11 cellular contexts compared by ENCODE assay signal in genomic region chr1:23122023-23122738, GRCh38. TPM values are rescaled to one million over a fixed set of nuclear protein-coding genes. Genes with fewer than 3 reads are reported as not detected.
DNase-seq lines count a peak whose midpoint lies in the region; ATAC-seq, FAIRE-seq and TF ChIP-seq lines count a peak whose summit lies in the region.
"Had no signal": no experiment of that assay in that cellular context is flagged by ENCODE, and none has a peak within 500 bp of the region (broad histone marks: within the 10 kb centered on the region; RNA-seq: fewer than 3 reads in every experiment).

No MANE protein-coding gene starts in this region.

- peaks cover 93% of the 10 kb centered on the region for H3K79me2 ChIP-seq in hepatocyte

- no peak overlapping the region for H3K4me3 ChIP-seq in H7 (ENCODE audit: insufficient read depth, low read depth, low read length)
- H3K4me3 ChIP-seq in hepatocyte, result no peak overlapping the region
- H3K4me3 ChIP-seq in small intestine (ENCODE audit: low read depth in 1 of 2, low read length in 2 of 2), result no peak overlapping the region
- H3K4me3 ChIP-seq: psoas muscle, upper lobe of left lung had no signal

- no peak for ATAC-seq in GM18502 (IDR thresholded peaks at IDR 0.05; ENCODE audit: poor library complexity, unreplicated experiment)
- ATAC-seq in activated T-cell treated with anti-CD3 and anti-CD28 coated beads, Interleukin-2, amount 50 U/mL, for 4 hours, result no peak

- H3K36me3 ChIP-seq in H7 (replicated peaks; ENCODE audit: control insufficient read depth, insufficient read depth, low read length), result no peaks in the 10 kb centered on the region
- H3K36me3 ChIP-seq in hepatocyte (replicated peaks; ENCODE audit: insufficient read depth, low read depth), result no peaks in the 10 kb centered on the region
- H3K36me3 ChIP-seq in small intestine (ENCODE audit: control insufficient read depth in 2 of 2, insufficient read depth in 2 of 2, low read length in 2 of 2), result no peaks in the 10 kb centered on the region
- H3K36me3 ChIP-seq: upper lobe of left lung had no signal

- H3K27ac ChIP-seq in hepatocyte (peak overlapping the region; percentile 4), small intestine (ENCODE audit: low read depth in 1 of 2, low read length in 1 of 2) (peak overlapping the region in 1 of 2 donors; percentile 63)
- H3K27ac ChIP-seq: psoas muscle had no signal

- WGBS in hepatocyte (ENCODE audit: low lambda C conversion rate, missing lambda C conversion rate), result 32% methylated on average over 4 of the region's 4 CpGs
- WGBS in small intestine, 3 donors, result 12 to 20% (median 14%) methylated on average over 4 of the region's 4 CpGs

- peaks cover 21% of the 10 kb centered on the region for H3K4me1 ChIP-seq in hepatocyte (ENCODE audit: insufficient read depth)
- H3K4me1 ChIP-seq in small intestine (ENCODE audit: control insufficient read depth in 2 of 2, insufficient read depth in 1 of 2, low read depth in 1 of 2, low read length in 1 of 2), result peaks cover 4 to 30% of the 10 kb centered on the region in 2 donors

- no peaks in the 10 kb centered on the region for H3K9me3 Mint-ChIP-seq in activated T-cell treated with anti-CD3 and anti-CD28 coated beads, Interleukin-2, amount 50 U/mL, for 4 hours

- no peak overlapping the region for H2AFZ ChIP-seq in hepatocyte

- no peaks in the 10 kb centered on the region for H3K27me3 ChIP-seq in H7 (ENCODE audit: control insufficient read depth, insufficient read depth, low read length)
- no peaks in the 10 kb centered on the region for H3K27me3 ChIP-seq in hepatocyte
- H3K27me3 ChIP-seq in small intestine (ENCODE audit: control insufficient read depth in 2 of 2, insufficient read depth in 2 of 2, low read length in 2 of 2), result no peaks in the 10 kb centered on the region
- H3K27me3 ChIP-seq: upper lobe of left lung had no signal

- H4K20me1 ChIP-seq in hepatocyte (ENCODE audit: insufficient read depth, poor library complexity, severe bottlenecking), result peaks cover 58% of the 10 kb centered on the region

- no peak for FAIRE-seq in small intestine (lab: Jason Lieb, UNC)

- H3K4me1 Mint-ChIP-seq in activated T-cell treated with anti-CD3 and anti-CD28 coated beads, Interleukin-2, amount 50 U/mL, for 4 hours (ENCODE audit: low read depth), result peaks cover 67% of the 10 kb centered on the region

- peak overlapping the region; percentile 59 for H3K4me2 ChIP-seq in hepatocyte

- DNase-seq in H7 (peak; percentile 39), astrocyte of the hippocampus (ENCODE audit: low read depth, low spot score) (peak; percentile 69), hepatocyte (ENCODE audit: low spot score) (peak; percentile 24), small intestine (peak; percentile 36), DMS153 (lab: John Stamatoyannopoulos, UW) (no peak)
- no peak for DNase-seq in stimulated activated CD4-positive, alpha-beta T cell treated with anti-CD3 and anti-CD28 coated beads, Interleukin-4, amount 100 ng/mL, for 24 hours
- DNase-seq in activated T-cell treated with anti-CD3 and anti-CD28 coated beads, Interleukin-2, amount 50 U/mL, for 4 hours, result no peak
- DNase-seq: effector memory CD4-positive, alpha-beta T cell; psoas muscle had no signal

- TF ChIP-seq CTCF in hepatocyte (IDR thresholded peaks at IDR 0.05; ENCODE audit: poor library complexity), result no peak

- H3K4me3 Mint-ChIP-seq in activated T-cell treated with anti-CD3 and anti-CD28 coated beads, Interleukin-2, amount 50 U/mL, for 4 hours, result no peak overlapping the region

- no peaks in the 10 kb centered on the region for H3K27me3 Mint-ChIP-seq in activated T-cell treated with anti-CD3 and anti-CD28 coated beads, Interleukin-2, amount 50 U/mL, for 4 hours (ENCODE audit: low read depth)

- H3K36me3 Mint-ChIP-seq in activated T-cell treated with anti-CD3 and anti-CD28 coated beads, Interleukin-2, amount 50 U/mL, for 4 hours (ENCODE audit: insufficient read depth), result peaks cover 3% of the 10 kb centered on the region

- H3K9me3 ChIP-seq in hepatocyte (ENCODE audit: low read depth) (no peaks in the 10 kb centered on the region), small intestine (ENCODE audit: control insufficient read depth, low read depth) (no peaks in the 10 kb centered on the region)
- H3K9me3 ChIP-seq: psoas muscle, upper lobe of left lung had no signal

- H3K9me2 ChIP-seq in hepatocyte (replicated peaks; ENCODE audit: insufficient read depth), result no peaks in the 10 kb centered on the region

RNA-seq across cellular contexts. Expression of gene LUZP1, which starts 46.5 kb away (rescaled TPM):
- total RNA-seq in H7 (2014; rRNA removed; shearing (Covaris generic)), result 29.9 and 30.9 TPM in 2 replicates
- 21.2 and 23.3 TPM in 2 replicates for total RNA-seq in hepatocyte
- polyA plus RNA-seq in hepatocyte (27.6 and 32.5 TPM in 2 replicates), small intestine (10 to 100 TPM; 14.1 to 21.7 (median 17.3) TPM)
- total RNA-seq in activated T-cell treated with anti-CD3 and anti-CD28 coated beads, Interleukin-2, amount 50 U/mL, for 4 hours, result 10 to 100 TPM; 19.7 to 20.7 (median 20.1) TPM

Comparison
In these comparisons a context has a peak if more than half of its experiments do, and no peak if none do; other contexts are left out.
1. DNase-seq: peak in H7 (single experiment), astrocyte of the hippocampus (single experiment), hepatocyte (single experiment) and small intestine (single experiment); none in DMS153 (single experiment), stimulated activated CD4-positive, alpha-beta T cell treated with anti-CD3 and anti-CD28 coated beads, Interleukin-4, amount 100 ng/mL, for 24 hours (single experiment) and activated T-cell treated with anti-CD3 and anti-CD28 coated beads, Interleukin-2, amount 50 U/mL, for 4 hours (single experiment).